In genomic region chr17:82239926-82240505, GRCh38 we compare ENCODE assay signal across 9 cellular contexts. TPM values are rescaled to one million over a fixed set of nuclear protein-coding genes. Genes with fewer than 3 reads are reported as not detected.
A peak's percentile ranks its signal among the peaks of the same experiment; 100 is the strongest.
DNase-seq lines count a peak whose midpoint lies in the region; ATAC-seq and TF ChIP-seq lines count a peak whose summit lies in the region.
"Had no signal": no experiment of that assay in that cellular context is flagged by ENCODE, and none has a peak within 500 bp of the region (broad histone marks: within the 10 kb centered on the region; RNA-seq: fewer than 3 reads in every experiment).

No MANE protein-coding gene starts in this region.

- no peak for TF ChIP-seq RAD21 in IMR-90 (IDR thresholded peaks at IDR 0.05; ENCODE audit: low read length)

- no peak overlapping the region for H3K9ac ChIP-seq in IMR-90 (ENCODE audit: low read depth, low read length)
- H3K9ac ChIP-seq: neural progenitor cell had no signal

- no peak overlapping the region for H3K56ac ChIP-seq in IMR-90 (ENCODE audit: extremely low read depth, insufficient read depth, low read length)

- H2BK15ac ChIP-seq in IMR-90 (ENCODE audit: low read depth, low read length): no peak overlapping the region

- POLR2A ChIA-PET in AG04450 (lab: Yijun Ruan, JAX): no interaction called here
- POLR2A ChIA-PET in IMR-90 (lab: Charles Lee; ENCODE audit: unreplicated experiment): no interaction called here

- no peak overlapping the region for H2BK20ac ChIP-seq in IMR-90 (ENCODE audit: low read depth, low read length)

- H3K4me2 ChIP-seq in IMR-90 (ENCODE audit: low read depth, low read length): no peak overlapping the region
- H3K4me2 ChIP-seq: neural progenitor cell had no signal

- intact Hi-C loops in IMR-90 (cut with micrococcal nuclease): loop anchor here (5.0 kb wide), 3 partner anchors 33 to 172 kb away; no protein-coding TSS in a partner anchor

- H3K9me3 ChIP-seq in AG04450 (ENCODE audit: control insufficient read depth, insufficient read depth, low read length) (peaks cover 3% of the 10 kb centered on the region; the same call in 1 of the 2 replicates), IMR-90 (ENCODE audit: control insufficient read depth, insufficient read depth, low read length) (no peaks in the 10 kb centered on the region)

- CTCF ChIA-PET in AG04450 (lab: Charles Lee) (no interaction called here), IMR-90 (lab: Yijun Ruan, JAX) (no interaction called here)

- no peak overlapping the region for H3K23ac ChIP-seq in IMR-90 (ENCODE audit: low read depth, low read length)

- no peak overlapping the region for H3K4me3 ChIP-seq in AG04450 (ENCODE audit: low read depth, low read length)
- H3K4me3 ChIP-seq in IMR-90 (ENCODE audit: insufficient read depth, low read depth, low read length): no peak overlapping the region
- H3K4me3 ChIP-seq: neural progenitor cell had no signal

- H3K4ac ChIP-seq in IMR-90 (ENCODE audit: low read depth, low read length): no peak overlapping the region

- H2AK5ac ChIP-seq in IMR-90 (ENCODE audit: low read depth, low read length): no peak overlapping the region

- no TSS peak for BruUV-seq in IMR-90 (replicated peaks; lab: Mats Ljungman, UMichigan)

- H3K27ac ChIP-seq in AG04450 (ENCODE audit: low read depth, low read length): peak overlapping the region; percentile 57
- peak overlapping the region; percentile 25; the same call in 1 of the 2 replicates for H3K27ac ChIP-seq in IMR-90 (ENCODE audit: insufficient read depth, low read length)
- H3K27ac ChIP-seq in cingulate gyrus (ENCODE audit: low read depth, low read length): peak overlapping the region; percentile 60

- peaks cover 100% of the 10 kb centered on the region for H4K20me1 ChIP-seq in IMR-90 (ENCODE audit: insufficient read depth, low read length)

- TF ChIP-seq POLR2A in IMR-90 (IDR thresholded peaks at IDR 0.05; ENCODE audit: low read depth, low read length): no peak

- peaks cover 29% of the 10 kb centered on the region for H3K36me3 Mint-ChIP-seq in nephron progenitor cell (ENCODE audit: low read depth)
- peaks cover 10% of the 10 kb centered on the region for H3K36me3 Mint-ChIP-seq in type B pancreatic cell
- peaks cover 19% of the 10 kb centered on the region for H3K36me3 Mint-ChIP-seq in progenitor cell of endocrine pancreas (ENCODE audit: insufficient read depth)

- no peak overlapping the region for H2BK5ac ChIP-seq in IMR-90 (ENCODE audit: low read depth, low read length, poor library complexity, severe bottlenecking)

- H4K8ac ChIP-seq in IMR-90 (ENCODE audit: low read depth in 2 of 2, low read length in 2 of 2): no peak overlapping the region

- no peak for ATAC-seq in IMR-90 (ENCODE audit: low read depth)
- no peak for ATAC-seq in HG02571 (IDR thresholded peaks at IDR 0.05; ENCODE audit: unreplicated experiment)

- DNase-seq in AG04450 (ENCODE audit: low read depth, low spot score) (no peak), IMR-90 (no peak), nephron progenitor cell (no peak), type B pancreatic cell (ENCODE audit: extremely low spot score, unreplicated experiment) (no peak), progenitor cell of endocrine pancreas (ENCODE audit: low spot score, unreplicated experiment) (no peak)
- DNase-seq in stimulated activated CD4-positive, alpha-beta T cell treated with anti-CD3 and anti-CD28 coated beads, Interleukin-12 subunit alpha, Interleukin-12 subunit beta, amount 100 ng/mL, for 4 hours: no peak

- no peak overlapping the region for H4K91ac ChIP-seq in IMR-90 (ENCODE audit: insufficient read depth, low read depth, low read length)

- peaks cover 50% of the 10 kb centered on the region for H3K4me1 ChIP-seq in IMR-90 (ENCODE audit: control insufficient read depth, insufficient read depth, low read length)

- dilution Hi-C loops in IMR-90 (cut with HindIII; ENCODE audit: low sequenced_read_pairs, unreplicated experiment): no loop called here

- no peak overlapping the region for H2BK120ac ChIP-seq in IMR-90 (ENCODE audit: low read depth, low read length)

- peaks cover 75% of the 10 kb centered on the region for H3K36me3 ChIP-seq in IMR-90 (ENCODE audit: control insufficient read depth, insufficient read depth, low read length)
- H3K36me3 ChIP-seq: neural progenitor cell had no signal

- no peak overlapping the region for H4K5ac ChIP-seq in IMR-90 (ENCODE audit: low read depth, low read length)

- H3K4me3 Mint-ChIP-seq in nephron progenitor cell (no peak overlapping the region), type B pancreatic cell (no peak overlapping the region), progenitor cell of endocrine pancreas (ENCODE audit: low read depth) (no peak overlapping the region)
- H3K4me3 Mint-ChIP-seq: neural progenitor cell had no signal

- in situ Hi-C loops in IMR-90 (cut with MboI; ENCODE audit: low sequenced_read_pairs): no loop called here

- no peak overlapping the region for H3K14ac ChIP-seq in IMR-90 (replicated peaks; ENCODE audit: low read depth, low read length)

- TF ChIP-seq CTCF in AG04450 (IDR thresholded peaks at IDR 0.05; ENCODE audit: low read depth, low read length): no peak
- TF ChIP-seq CTCF in IMR-90 (conservative IDR thresholded peaks at IDR 0.05; ENCODE audit: low read depth, low read length): no peak
- TF ChIP-seq CTCF in nephron progenitor cell (IDR thresholded peaks at IDR 0.05): no peak
- no peak for TF ChIP-seq CTCF in type B pancreatic cell (conservative IDR thresholded peaks at IDR 0.05)
- TF ChIP-seq CTCF in progenitor cell of endocrine pancreas (IDR thresholded peaks at IDR 0.05; ENCODE audit: unreplicated experiment): no peak

- H2AFZ ChIP-seq in IMR-90 (replicated peaks; ENCODE audit: low read length, poor library complexity): peak overlapping the region; percentile 44
- H2AFZ ChIP-seq: neural progenitor cell had no signal

- H3K18ac ChIP-seq in IMR-90 (ENCODE audit: low read depth, low read length): no peak overlapping the region

- 93% methylated on average over 17 of the region's 22 CpGs; no CpG with 5 or more reads in 1 of the 2 experiments for WGBS in IMR-90 (ENCODE audit: extremely low coverage in 2 of 2, insufficient read length in 1 of 2), 2 experiments

- H3K27me3 Mint-ChIP-seq in nephron progenitor cell (ENCODE audit: low read depth, poor library complexity) (no peaks in the 10 kb centered on the region), type B pancreatic cell (no peaks in the 10 kb centered on the region), progenitor cell of endocrine pancreas (no peaks in the 10 kb centered on the region)

- no peaks in the 10 kb centered on the region for H3K9me3 Mint-ChIP-seq in nephron progenitor cell
- no peaks in the 10 kb centered on the region for H3K9me3 Mint-ChIP-seq in type B pancreatic cell
- no peaks in the 10 kb centered on the region for H3K9me3 Mint-ChIP-seq in progenitor cell of endocrine pancreas (ENCODE audit: low read depth)
- H3K9me3 Mint-ChIP-seq: neural progenitor cell had no signal

- H2AK9ac ChIP-seq in IMR-90 (replicated peaks; ENCODE audit: low read depth, low read length, poor library complexity): peak overlapping the region; percentile 14

- H3K27me3 ChIP-seq in AG04450 (ENCODE audit: control insufficient read depth, insufficient read depth, low read length) (no peaks in the 10 kb centered on the region), IMR-90 (ENCODE audit: control insufficient read depth, insufficient read depth, low read length) (no peaks in the 10 kb centered on the region)
- H3K27me3 ChIP-seq: neural progenitor cell had no signal

- H3K4me1 Mint-ChIP-seq in nephron progenitor cell: peaks cover 71% of the 10 kb centered on the region
- peaks cover 6% of the 10 kb centered on the region for H3K4me1 Mint-ChIP-seq in type B pancreatic cell (ENCODE audit: unreplicated experiment)
- H3K4me1 Mint-ChIP-seq in progenitor cell of endocrine pancreas (ENCODE audit: low read depth): peaks cover 3% of the 10 kb centered on the region

- H3K79me1 ChIP-seq in IMR-90 (ENCODE audit: low read depth in 1 of 2, low read length in 2 of 2): peaks cover 15 to 85% of the 10 kb centered on the region in 2 experiments; a peak in 3 of 4 replicates

- H3K27ac Mint-ChIP-seq in nephron progenitor cell (peak overlapping the region; percentile 97), type B pancreatic cell (no peak overlapping the region), progenitor cell of endocrine pancreas (no peak overlapping the region)
- H3K27ac Mint-ChIP-seq: neural progenitor cell had no signal

- peaks cover 5% of the 10 kb centered on the region; the same call in 1 of the 2 replicates for H3K9me1 ChIP-seq in IMR-90 (ENCODE audit: insufficient read depth, low read length)

TF ChIP-seq in IMR-90, 13 proteins besides CTCF, POLR2A, EP300 and RAD21 (continues in another document):
- TF ChIP-seq RCOR1 (IDR thresholded peaks at IDR 0.05; ENCODE audit: insufficient replicate concordance, low read length): no peak
- no peak for TF ChIP-seq RFX5 (IDR thresholded peaks at IDR 0.05; ENCODE audit: low read depth, low read length)
- no peak for TF ChIP-seq MAFK (IDR thresholded peaks at IDR 0.05; ENCODE audit: low read depth, low read length)

RNA-seq across cellular contexts. Expression of gene SLC16A3, which starts 11.2 kb away (rescaled TPM):
- polyA plus RNA-seq in AG04450 (2011; rRNA removed): 61.7 and 80.3 TPM in 2 replicates
- polyA minus RNA-seq in AG04450 (2011; rRNA and poly(A)+ RNA removed): 49.6 and 71.2 TPM in 2 replicates
- total RNA-seq in IMR-90 (2012; rRNA removed): 49.1 and 49.7 TPM in 2 replicates
- 181 and 204 TPM in 2 replicates for polyA plus RNA-seq in IMR-90 (2012; rRNA removed)
- 128 and 499 TPM in 2 replicates for polyA plus RNA-seq in IMR-90 (2012; cell fraction: cytosol; rRNA removed)
- polyA plus RNA-seq in IMR-90 (2012; cell fraction: nucleus; rRNA removed; ENCODE audit: low replicate concordance): 77.3 and 325 TPM in 2 replicates
- 27.8 and 29.8 TPM in 2 replicates for total RNA-seq in type B pancreatic cell (ENCODE audit: low replicate concordance)
- 5.4 and 5.9 TPM in 2 replicates for total RNA-seq in progenitor cell of endocrine pancreas

RNA-seq across cellular contexts. Expression of gene CCDC57, which starts 27.4 kb away (rescaled TPM):
- polyA plus RNA-seq in AG04450 (2011; rRNA removed) (11.1 and 13.2 TPM in 2 replicates), IMR-90 (2012; rRNA removed) (31.3 and 32.4 TPM in 2 replicates)
- polyA minus RNA-seq in AG04450 (2011; rRNA and poly(A)+ RNA removed): 15.9 and 16.9 TPM in 2 replicates
- total RNA-seq in IMR-90 (2012; rRNA removed) (6.9 and 7.3 TPM in 2 replicates), type B pancreatic cell (ENCODE audit: low replicate concordance) (33.5 and 58.7 TPM in 2 replicates), progenitor cell of endocrine pancreas (79.0 and 79.3 TPM in 2 replicates)
- polyA plus RNA-seq in IMR-90 (2012; cell fraction: cytosol; rRNA removed): 5.1 and 6.2 TPM in 2 replicates
- polyA plus RNA-seq in IMR-90 (2012; cell fraction: nucleus; rRNA removed; ENCODE audit: low replicate concordance): 259 and 322 TPM in 2 replicates

RNA-seq across cellular contexts. Expression of gene CSNK1D, which starts 33.5 kb away (rescaled TPM):
- polyA plus RNA-seq in AG04450 (2011; rRNA removed) (74.4 and 89.9 TPM in 2 replicates), IMR-90 (2012; rRNA removed) (144 and 186 TPM in 2 replicates)
- 101 and 105 TPM in 2 replicates for polyA minus RNA-seq in AG04450 (2011; rRNA and poly(A)+ RNA removed)
- total RNA-seq in IMR-90 (2012; rRNA removed) (38.3 and 47.1 TPM in 2 replicates), type B pancreatic cell (ENCODE audit: low replicate concordance) (176 and 184 TPM in 2 replicates), progenitor cell of endocrine pancreas (224 and 227 TPM in 2 replicates)
- 131 and 159 TPM in 2 replicates for polyA plus RNA-seq in IMR-90 (2012; cell fraction: cytosol; rRNA removed)
- polyA plus RNA-seq in IMR-90 (2012; cell fraction: nucleus; rRNA removed; ENCODE audit: low replicate concordance): 373 and 817 TPM in 2 replicates
